In the genomic region with DNA sequence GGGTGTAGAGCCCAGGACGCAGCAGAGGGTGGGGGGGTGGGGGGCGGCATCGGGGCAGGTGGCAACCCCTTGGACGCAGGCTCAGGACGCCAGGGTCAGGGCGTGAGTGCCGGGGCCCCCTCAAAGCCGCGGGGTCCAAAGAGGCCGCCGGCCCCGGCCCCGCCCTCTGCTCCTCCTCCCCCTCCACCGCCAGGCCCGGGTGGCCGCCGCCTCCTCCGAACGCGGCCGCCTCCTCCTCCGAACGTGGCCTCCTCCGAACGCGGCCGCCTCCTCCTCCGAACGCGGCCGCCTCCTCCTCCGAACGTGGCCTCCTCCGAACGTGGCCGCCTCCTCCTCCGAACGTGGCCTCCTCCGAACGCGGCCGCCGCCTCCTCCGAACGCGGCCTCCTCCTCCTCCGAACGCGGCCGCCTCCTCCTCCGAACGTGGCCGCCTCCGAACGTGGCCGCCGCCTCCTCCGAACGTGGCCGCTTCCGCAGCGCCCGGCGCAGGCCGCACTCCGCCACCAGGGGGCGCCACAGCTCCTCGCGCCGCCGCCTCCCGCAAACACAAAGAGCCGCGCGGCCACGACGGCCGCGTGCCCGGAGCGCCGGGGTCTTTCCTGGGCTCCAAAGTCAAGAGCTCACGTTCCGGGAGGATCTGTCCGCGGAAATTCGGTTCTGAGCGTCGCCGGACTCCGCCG, we compare ENCODE assay signal across 8 cellular contexts. TPM values are rescaled to one million over a fixed set of nuclear protein-coding genes. Genes with fewer than 3 reads are reported as not detected.
DNase-seq lines count a peak whose midpoint lies in the region; ATAC-seq, FAIRE-seq and TF ChIP-seq lines count a peak whose summit lies in the region.

No MANE protein-coding gene starts in this region.

- H3K9me2 ChIP-seq in hepatocyte (replicated peaks; ENCODE audit: insufficient read depth): no peaks in the 10 kb centered on the region

- WGBS in hepatocyte (ENCODE audit: low lambda C conversion rate, missing lambda C conversion rate): 2% methylated on average over 37 of the region's 92 CpGs
- 2 to 5% (median 4%) methylated on average over 60 to 90 of the region's 92 CpGs for WGBS in small intestine, 3 donors

- H3K36me3 ChIP-seq in BJ (ENCODE audit: control insufficient read depth, insufficient read depth, low read length) (no peaks in the 10 kb centered on the region), ascending aorta (no peaks in the 10 kb centered on the region), hepatocyte (replicated peaks; ENCODE audit: insufficient read depth, low read depth) (no peaks in the 10 kb centered on the region), small intestine (ENCODE audit: control insufficient read depth in 2 of 2, insufficient read depth in 2 of 2, low read length in 2 of 2) (no peaks in the 10 kb centered on the region)

- H2AFZ ChIP-seq in hepatocyte: peak overlapping the region; percentile 75

- CTCF ChIA-PET in BJ (lab: Yijun Ruan, JAX): interaction anchor here (0.9 to 4.5 kb wide), 17 partner anchors 10 to 160 kb away, joined by 3 to 28 read pairs (median 4); a partner anchor contains a TSS

- peak; percentile 48 for ATAC-seq in GM19452 (IDR thresholded peaks at IDR 0.05; ENCODE audit: unreplicated experiment)

- TF ChIP-seq CTCF in BJ (IDR thresholded peaks at IDR 0.05; ENCODE audit: insufficient read depth, low read depth, low read length) (peak; percentile 44), ascending aorta (IDR thresholded peaks at IDR 0.05) (peak; percentile 70 to 94 (median 88)), hepatocyte (IDR thresholded peaks at IDR 0.05; ENCODE audit: poor library complexity) (peak; percentile 90)

- H3K27me3 ChIP-seq in BJ (ENCODE audit: control insufficient read depth, insufficient read depth, low read length): 0 out of 2 replicates have a peak, but pooled peaks cover 2% of the 10 kb centered on the region
- no peaks in the 10 kb centered on the region for H3K27me3 ChIP-seq in ascending aorta
- no peaks in the 10 kb centered on the region for H3K27me3 ChIP-seq in hepatocyte
- peaks cover 0 to 3% of the 10 kb centered on the region in 2 donors for H3K27me3 ChIP-seq in small intestine (ENCODE audit: control insufficient read depth in 2 of 2, insufficient read depth in 2 of 2, low read length in 2 of 2)

- no peak for FAIRE-seq in small intestine (lab: Jason Lieb, UNC)

- POLR2A ChIA-PET in BJ (lab: Charles Lee): no interaction called here

- H3K4me1 ChIP-seq in ascending aorta (no peaks in the 10 kb centered on the region), hepatocyte (ENCODE audit: insufficient read depth) (peaks cover 14% of the 10 kb centered on the region), small intestine (ENCODE audit: control insufficient read depth in 2 of 2, insufficient read depth in 1 of 2, low read depth in 1 of 2, low read length in 1 of 2) (no peaks in the 10 kb centered on the region)

- H4K20me1 ChIP-seq in hepatocyte (ENCODE audit: insufficient read depth, poor library complexity, severe bottlenecking): no peaks in the 10 kb centered on the region

- H3K9me3 ChIP-seq in ascending aorta (no peaks in the 10 kb centered on the region), hepatocyte (ENCODE audit: low read depth) (no peaks in the 10 kb centered on the region), small intestine (ENCODE audit: control insufficient read depth, low read depth) (no peaks in the 10 kb centered on the region)

- H3K27ac ChIP-seq in ascending aorta (peak overlapping the region in 1 of 2 donors; percentile 26), hepatocyte (no peak overlapping the region), small intestine (ENCODE audit: low read depth in 1 of 2, low read length in 1 of 2) (no peak overlapping the region)

- intact Hi-C loops in ascending aorta (cut with DNase I): loop anchor here (1.0 to 2.0 kb wide), 2 partner anchors 17 to 34 kb away; no protein-coding TSS in a partner anchor

- H3K4me3 ChIP-seq in BJ (ENCODE audit: low read depth, low read length) (peak overlapping the region; percentile 48), ascending aorta (peak overlapping the region; percentile 45 to 68), hepatocyte (peak overlapping the region; percentile 51), small intestine (ENCODE audit: low read depth in 1 of 2, low read length in 2 of 2) (peak overlapping the region; percentile 28 to 44)

- DNase-seq in BJ (ENCODE audit: low read depth) (no peak), NCI-H1092 (lab: John Stamatoyannopoulos, UW) (peak; percentile 18), T1000 (lab: John Stamatoyannopoulos, UW) (peak; percentile 84), ascending aorta (ENCODE audit: low spot score in 2 of 2) (peak; percentile 8 to 89), hepatocyte (ENCODE audit: low spot score) (peak; percentile 90), small intestine (peak; percentile 69), NK-92 (lab: John Stamatoyannopoulos, UW; ENCODE audit: unreplicated experiment) (no peak)

- no peaks in the 10 kb centered on the region for H3K79me2 ChIP-seq in hepatocyte

- peak overlapping the region; percentile 92 for H3K4me2 ChIP-seq in hepatocyte

RNA-seq across cellular contexts. Expression of a gene that starts 19.3 kb away (rescaled TPM):
- polyA plus RNA-seq in BJ (2011; rRNA removed) (6.3 and 10.0 TPM in 2 replicates), hepatocyte (17.1 and 20.1 TPM in 2 replicates), small intestine (1 to 10 TPM in 2 of 3 donors, under 1 TPM in 1; 0.89 to 8.8 (median 4.9) TPM)
- polyA minus RNA-seq in BJ (2011; rRNA and poly(A)+ RNA removed): 6.5 and 11.6 TPM in 2 replicates
- total RNA-seq in ascending aorta (9.7 TPM), hepatocyte (9.5 and 10.2 TPM in 2 replicates)

RNA-seq across cellular contexts. Expression of a gene that starts 54.6 kb away (rescaled TPM):
- polyA plus RNA-seq in BJ (2011; rRNA removed) (33.7 and 49.7 TPM in 2 replicates), hepatocyte (66.6 and 68.1 TPM in 2 replicates), small intestine (10 to 100 TPM; 34.0 to 69.3 (median 42.7) TPM)
- polyA minus RNA-seq in BJ (2011; rRNA and poly(A)+ RNA removed): 36.8 and 49.0 TPM in 2 replicates
- total RNA-seq in ascending aorta (33.2 TPM), hepatocyte (29.3 and 44.3 TPM in 2 replicates)

RNA-seq across cellular contexts. Expression of a gene that starts 56.0 kb away (rescaled TPM):
- 6.7 and 14.7 TPM in 2 replicates for polyA plus RNA-seq in BJ (2011; rRNA removed)
- polyA minus RNA-seq in BJ (2011; rRNA and poly(A)+ RNA removed): 2.2 and 5.6 TPM in 2 replicates
- 16.6 TPM for total RNA-seq in ascending aorta
- total RNA-seq in hepatocyte: 4.1 and 13.8 TPM in 2 replicates
- 25.0 and 35.4 TPM in 2 replicates for polyA plus RNA-seq in hepatocyte
- polyA plus RNA-seq in small intestine: 10 to 100 TPM in 1 of 3 donors, 1 to 10 TPM in 2; 6.6 to 11.9 (median 7.0) TPM

Comparison
In these comparisons a context has a peak if more than half of its experiments do, and no peak if none do; other contexts are left out.
1. DNase-seq: peak in NCI-H1092 (single experiment), T1000 (single experiment), ascending aorta (2 of 2), hepatocyte (single experiment) and small intestine (single experiment); none in BJ (single experiment) and NK-92 (single experiment).
2. Peak in every context shown above with its lines, with median percentiles within 50 percentile points of each other: H3K4me3 ChIP-seq and CTCF ChIP-seq.